Comparison of ENCODE assay signal across 14 cellular contexts in the genomic region with DNA sequence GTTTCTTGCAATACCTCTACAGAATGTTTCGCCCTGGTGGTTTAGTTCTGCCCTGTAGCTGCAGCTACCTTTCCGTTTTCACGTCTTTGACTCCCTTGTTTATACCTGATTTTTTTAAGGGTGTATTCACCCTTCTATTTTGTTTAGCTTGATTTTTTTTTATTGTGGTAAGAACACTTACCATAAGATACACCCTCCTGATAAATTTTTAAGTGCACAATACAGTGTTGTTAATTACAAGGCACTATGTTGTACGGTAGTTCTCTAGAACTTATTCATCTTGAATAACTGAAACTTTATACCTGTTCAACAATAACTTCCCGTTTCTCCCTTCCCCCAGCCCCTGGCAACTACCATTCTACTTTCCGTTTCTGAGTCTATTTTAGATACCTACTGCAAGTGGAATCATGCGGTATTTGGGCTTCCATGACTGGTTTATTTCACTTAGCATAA. TPM values are rescaled to one million over a fixed set of nuclear protein-coding genes. Genes with fewer than 3 reads are reported as not detected.
DNase-seq lines count a peak whose midpoint lies in the region; ATAC-seq and TF ChIP-seq lines count a peak whose summit lies in the region.
"Had no signal": no experiment of that assay in that cellular context is flagged by ENCODE, and none has a peak within 500 bp of the region (broad histone marks: within the 10 kb centered on the region; RNA-seq: fewer than 3 reads in every experiment).

No MANE protein-coding gene starts in this region.

- H3K9me3 ChIP-seq in OCI-LY1 (ENCODE audit: low read length) (no peaks in the 10 kb centered on the region), upper lobe of left lung (no peaks in the 10 kb centered on the region)
- H3K9me3 ChIP-seq: psoas muscle had no signal

- DNase-seq in activated T-cell treated with anti-CD3 and anti-CD28 coated beads, Interleukin-2, amount 50 U/mL, for 72 hours, result no peak
- no peak for DNase-seq in activated T-cell treated with anti-CD3 and anti-CD28 coated beads, Interleukin-2, amount 50 U/mL, for 24 hours
- DNase-seq in neural crest cell (ENCODE audit: low read depth, low spot score), result no peak
- DNase-seq in upper lobe of left lung, result no peak
- DNase-seq in HUDEP-2 (lab: John Stamatoyannopoulos, UW; ENCODE audit: unreplicated experiment in 76 of 76), result no peak
- DNase-seq: head of caudate nucleus; NCI-H187 treated with DMSO at 0.1 percent for 48 hours; psoas muscle; SIG-M5; stimulated activated CD4-positive, alpha-beta T cell treated with anti-CD3 and anti-CD28 coated beads, Interleukin-12 subunit alpha, Interleukin-12 subunit beta, amount 100 ng/mL, for 4 hours had no signal

- H3K9me2 ChIP-seq in OCI-LY1 (ENCODE audit: low read depth, low read length), result no peaks in the 10 kb centered on the region

- no peaks in the 10 kb centered on the region for H3K27me3 ChIP-seq in OCI-LY1 (ENCODE audit: insufficient read depth, low read length)
- H3K27me3 ChIP-seq in upper lobe of left lung, result no peaks in the 10 kb centered on the region

- peak overlapping the region; percentile 37 to 73 for H3K4me3 Mint-ChIP-seq in activated T-cell treated with anti-CD3 and anti-CD28 coated beads, Interleukin-2, amount 50 U/mL, for 72 hours
- H3K4me3 Mint-ChIP-seq in activated T-cell treated with anti-CD3 and anti-CD28 coated beads, Interleukin-2, amount 50 U/mL, for 24 hours, result no peak overlapping the region
- H3K4me3 Mint-ChIP-seq in neural crest cell, result no peak overlapping the region

- peak in 1 of 2 donors; percentile 16 for ATAC-seq in activated T-cell treated with anti-CD3 and anti-CD28 coated beads, Interleukin-2, amount 50 U/mL, for 72 hours (replicated peaks in 1 of 2)
- peak; percentile 48 for ATAC-seq in GM19372 (IDR thresholded peaks at IDR 0.05; ENCODE audit: low read depth, unreplicated experiment)
- ATAC-seq in upper lobe of left lung (ENCODE audit: low FRiP score in 2 of 2), result no peak
- ATAC-seq in GM18502 (IDR thresholded peaks at IDR 0.05; ENCODE audit: poor library complexity, unreplicated experiment), result no peak
- ATAC-seq: psoas muscle had no signal

- no peaks in the 10 kb centered on the region for H3K27me3 Mint-ChIP-seq in activated T-cell treated with anti-CD3 and anti-CD28 coated beads, Interleukin-2, amount 50 U/mL, for 72 hours (ENCODE audit: low read depth)
- H3K27me3 Mint-ChIP-seq in activated T-cell treated with anti-CD3 and anti-CD28 coated beads, Interleukin-2, amount 50 U/mL, for 24 hours, result no peaks in the 10 kb centered on the region
- H3K27me3 Mint-ChIP-seq in neural crest cell (ENCODE audit: low read depth), result no peaks in the 10 kb centered on the region

- no peaks in the 10 kb centered on the region for H4K20me1 ChIP-seq in OCI-LY1 (ENCODE audit: insufficient read depth, low read length)

- H3K4me1 ChIP-seq in OCI-LY1 (ENCODE audit: insufficient read depth, low read length, severe bottlenecking) (peaks cover 28% of the 10 kb centered on the region), upper lobe of left lung (peaks cover 0 to 11% (median 4%) of the 10 kb centered on the region in 4 donors)
- H3K4me1 ChIP-seq: psoas muscle had no signal

- H3K36me3 ChIP-seq in OCI-LY1 (ENCODE audit: insufficient read depth, low read length) (no peaks in the 10 kb centered on the region), upper lobe of left lung (no peaks in the 10 kb centered on the region)

- no peak for TF ChIP-seq POLR2A in upper lobe of left lung (IDR thresholded peaks at IDR 0.05)

- H3K79me2 ChIP-seq in OCI-LY1 (ENCODE audit: insufficient read depth, low read length), result no peaks in the 10 kb centered on the region

- 69 to 74% methylated on average over 7 of the region's 7 CpGs for WGBS in upper lobe of left lung, 2 donors

- no peak overlapping the region for H2AFZ ChIP-seq in OCI-LY1 (ENCODE audit: low read length)

- peaks cover 0 to 6% of the 10 kb centered on the region in 2 donors for H3K9me3 Mint-ChIP-seq in activated T-cell treated with anti-CD3 and anti-CD28 coated beads, Interleukin-2, amount 50 U/mL, for 72 hours
- H3K9me3 Mint-ChIP-seq in activated T-cell treated with anti-CD3 and anti-CD28 coated beads, Interleukin-2, amount 50 U/mL, for 24 hours, result no peaks in the 10 kb centered on the region
- no peaks in the 10 kb centered on the region for H3K9me3 Mint-ChIP-seq in neural crest cell

- H3K4me2 ChIP-seq in OCI-LY1 (ENCODE audit: low read length), result peak overlapping the region; percentile 41; the same call in 1 of the 2 replicates

- H3K36me3 Mint-ChIP-seq in activated T-cell treated with anti-CD3 and anti-CD28 coated beads, Interleukin-2, amount 50 U/mL, for 72 hours (ENCODE audit: insufficient read depth in 2 of 2), result peaks cover 2% of the 10 kb centered on the region in 2 donors
- H3K36me3 Mint-ChIP-seq in activated T-cell treated with anti-CD3 and anti-CD28 coated beads, Interleukin-2, amount 50 U/mL, for 24 hours (ENCODE audit: low read depth), result no peaks in the 10 kb centered on the region
- no peaks in the 10 kb centered on the region for H3K36me3 Mint-ChIP-seq in neural crest cell (ENCODE audit: low read depth)

- peak overlapping the region; percentile 36 for H3K27ac Mint-ChIP-seq in activated T-cell treated with anti-CD3 and anti-CD28 coated beads, Interleukin-2, amount 50 U/mL, for 72 hours
- no peak overlapping the region for H3K27ac Mint-ChIP-seq in activated T-cell treated with anti-CD3 and anti-CD28 coated beads, Interleukin-2, amount 50 U/mL, for 24 hours
- H3K27ac Mint-ChIP-seq in neural crest cell (ENCODE audit: unreplicated experiment), result peak overlapping the region; percentile 1

- H3K4me1 Mint-ChIP-seq in activated T-cell treated with anti-CD3 and anti-CD28 coated beads, Interleukin-2, amount 50 U/mL, for 72 hours (ENCODE audit: low read depth), result peaks cover 41% of the 10 kb centered on the region
- peaks cover 46% of the 10 kb centered on the region for H3K4me1 Mint-ChIP-seq in activated T-cell treated with anti-CD3 and anti-CD28 coated beads, Interleukin-2, amount 50 U/mL, for 24 hours (ENCODE audit: low read depth)
- H3K4me1 Mint-ChIP-seq in neural crest cell, result no peaks in the 10 kb centered on the region

- H3K4me3 ChIP-seq in OCI-LY1 (ENCODE audit: low read depth, low read length, poor library complexity, severe bottlenecking) (no peak overlapping the region), upper lobe of left lung (no peak overlapping the region)
- H3K4me3 ChIP-seq: psoas muscle had no signal

- H3K27ac ChIP-seq in OCI-LY1 (ENCODE audit: low read depth, low read length, poor library complexity, severe bottlenecking), result no peak overlapping the region
- no peak overlapping the region for H3K27ac ChIP-seq in upper lobe of left lung
- H3K27ac ChIP-seq: epithelial cell of prostate, psoas muscle had no signal

- TF ChIP-seq CTCF in OCI-LY1 (IDR thresholded peaks at IDR 0.05; ENCODE audit: low read length), result no peak
- TF ChIP-seq CTCF in neural crest cell (conservative IDR thresholded peaks at IDR 0.05), result no peak
- no peak for TF ChIP-seq CTCF in upper lobe of left lung (IDR thresholded peaks at IDR 0.05)

- no peaks in the 10 kb centered on the region for H3F3A ChIP-seq in OCI-LY1 (ENCODE audit: insufficient read depth, low read length)

- TF ChIP-seq EP300 in upper lobe of left lung (IDR thresholded peaks at IDR 0.05), result no peak

- no peak overlapping the region for H3K9ac ChIP-seq in OCI-LY1 (ENCODE audit: low read length)

RNA-seq across cellular contexts. Expression of gene NABP1, which starts 48.9 kb away (rescaled TPM):
- total RNA-seq in activated T-cell treated with anti-CD3 and anti-CD28 coated beads, Interleukin-2, amount 50 U/mL, for 72 hours, result 10 to 100 TPM; 94.1 to 98.6 TPM
- 8.9 and 10.1 TPM in 2 replicates for total RNA-seq in neural crest cell
- 100 to 1,000 TPM in 1 of 6 donors, 10 to 100 TPM in 5; 35.7 to 137 (median 46.9) TPM for total RNA-seq in upper lobe of left lung

Comparison
In these comparisons a context has a peak if more than half of its experiments do, and no peak if none do; other contexts are left out.
1. H3K4me3 Mint-ChIP-seq: peak in activated T-cell treated with anti-CD3 and anti-CD28 coated beads, Interleukin-2, amount 50 U/mL, for 72 hours (2 of 2); none in activated T-cell treated with anti-CD3 and anti-CD28 coated beads, Interleukin-2, amount 50 U/mL, for 24 hours (single experiment) and neural crest cell (single experiment).